Comparison of ENCODE assay signal across 1 cellular context in genomic region chr14:101559624-101560533, GRCh38.
TF ChIP-seq lines count a peak whose summit lies in the region.

No MANE protein-coding gene starts in this region.

TF ChIP-seq in HepG2, 621 proteins besides CTCF, POLR2A, EP300 and RAD21 (continued from another document):
- TF ChIP-seq, protein P1, sequence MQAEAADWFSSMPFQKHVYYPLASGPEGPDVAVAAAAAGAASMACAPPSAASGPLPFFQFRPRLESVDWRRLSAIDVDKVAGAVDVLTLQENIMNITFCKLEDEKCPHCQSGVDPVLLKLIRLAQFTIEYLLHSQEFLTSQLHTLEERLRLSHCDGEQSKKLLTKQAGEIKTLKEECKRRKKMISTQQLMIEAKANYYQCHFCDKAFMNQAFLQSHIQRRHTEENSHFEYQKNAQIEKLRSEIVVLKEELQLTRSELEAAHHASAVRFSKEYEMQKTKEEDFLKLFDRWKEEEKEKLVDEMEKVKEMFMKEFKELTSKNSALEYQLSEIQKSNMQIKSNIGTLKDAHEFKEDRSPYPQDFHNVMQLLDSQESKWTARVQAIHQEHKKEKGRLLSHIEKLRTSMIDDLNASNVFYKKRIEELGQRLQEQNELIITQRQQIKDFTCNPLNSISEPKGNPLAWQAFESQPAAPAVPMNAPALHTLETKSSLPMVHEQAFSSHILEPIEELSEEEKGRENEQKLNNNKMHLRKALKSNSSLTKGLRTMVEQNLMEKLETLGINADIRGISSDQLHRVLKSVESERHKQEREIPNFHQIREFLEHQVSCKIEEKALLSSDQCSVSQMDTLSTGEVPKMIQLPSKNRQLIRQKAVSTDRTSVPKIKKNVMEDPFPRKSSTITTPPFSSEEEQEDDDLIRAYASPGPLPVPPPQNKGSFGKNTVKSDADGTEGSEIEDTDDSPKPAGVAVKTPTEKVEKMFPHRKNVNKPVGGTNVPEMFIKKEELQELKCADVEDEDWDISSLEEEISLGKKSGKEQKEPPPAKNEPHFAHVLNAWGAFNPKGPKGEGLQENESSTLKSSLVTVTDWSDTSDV (CRISPR knock-in tag; IDR thresholded peaks at IDR 0.05): no peak
- TF ChIP-seq EZH2 (conservative IDR thresholded peaks at IDR 0.05; ENCODE audit: low read depth, low read length) (0 out of 2 replicates have a peak, but pooled peaks have one; percentile 50), ZNF75D (CRISPR knock-in tag; IDR thresholded peaks at IDR 0.05; ENCODE audit: borderline replicate concordance) (no peak), SRSF9 (IDR thresholded peaks at IDR 0.05; ENCODE audit: borderline replicate concordance, insufficient read depth, low read depth, low read length, poor library complexity, severe bottlenecking) (no peak), TGIF2 (CRISPR knock-in tag; IDR thresholded peaks at IDR 0.05) (no peak), GLI4 (CRISPR knock-in tag; IDR thresholded peaks at IDR 0.05; ENCODE audit: borderline replicate concordance) (no peak), TRIM24 (CRISPR knock-in tag; IDR thresholded peaks at IDR 0.05) (no peak), ZNF747 (CRISPR knock-in tag; IDR thresholded peaks at IDR 0.05; ENCODE audit: borderline replicate concordance) (no peak), ZNF800 (CRISPR knock-in tag; IDR thresholded peaks at IDR 0.05) (0 out of 2 replicates have a peak, but pooled peaks have one; percentile 34)
TF ChIP-seq in HepG2: peak in this region for 7.
